ENCODE assay signal across 16 cellular contexts in genomic region chr21:46390603-46391545, GRCh38.
A peak's percentile ranks its signal among the peaks of the same experiment; 100 is the strongest.
DNase-seq lines count a peak whose midpoint lies in the region; ATAC-seq and TF ChIP-seq lines count a peak whose summit lies in the region.
"Had no signal": no experiment of that assay in that cellular context is flagged by ENCODE, and none has a peak within 500 bp of the region (broad histone marks: within the 10 kb centered on the region; RNA-seq: fewer than 3 reads in every experiment).

No MANE protein-coding gene starts in this region.

- intact Hi-C loops in activated naive CD4-positive, alpha-beta T cell treated with anti-CD3 and anti-CD28 coated beads for 36 hours (cut with micrococcal nuclease): no loop called here
- intact Hi-C loops in MCF 10A (cut with micrococcal nuclease): no loop called here

- CTCF ChIA-PET in activated naive CD4-positive, alpha-beta T cell treated with anti-CD3 and anti-CD28 coated beads for 36 hours (lab: Charles Lee): interaction anchor here (0.5 to 1.3 kb wide), 2 partner anchors 78 to 247 kb away, joined by 4 read pairs; no protein-coding TSS in a partner anchor
- CTCF ChIA-PET in WTC11 (lab: Charles Lee) (interaction anchor here (1.1 to 1.5 kb wide), 2 partner anchors 9 to 32 kb away, joined by 3 read pairs; no protein-coding TSS in a partner anchor), MCF 10A (lab: Yijun Ruan, JAX) (no interaction called here)

- no peak for DNase-seq in activated naive CD4-positive, alpha-beta T cell treated with anti-CD3 and anti-CD28 coated beads, Interleukin-2, amount 50 U/mL, for 72 hours (ENCODE audit: low spot score in 2 of 2)
- DNase-seq in activated naive CD4-positive, alpha-beta T cell treated with anti-CD3 and anti-CD28 coated beads for 36 hours: no peak
- DNase-seq in WTC11 (ENCODE audit: low spot score) (no peak), neural progenitor cell (ENCODE audit: low spot score) (no peak), MCF 10A (ENCODE audit: unreplicated experiment) (no peak), iPS-NIHi7 (ENCODE audit: extremely low spot score) (no peak)
- DNase-seq in stimulated activated effector memory CD8-positive, alpha-beta T cell treated with anti-CD3 and anti-CD28 coated beads, Interleukin-12 subunit alpha, Interleukin-12 subunit beta, amount 100 ng/mL, for 72 hours (ENCODE audit: low spot score in 2 of 2): no peak
- DNase-seq: CD4-positive, CD25-positive, alpha-beta regulatory T cell; NCI-H1436; NCI-H2029; NCI-H2171; NCI-H446; NCI-H69 had no signal

- H3K36me3 ChIP-seq in neural progenitor cell: no peaks in the 10 kb centered on the region

- BruUV-seq in MCF 10A (replicated peaks; lab: Mats Ljungman, UMichigan): no TSS peak

- peak overlapping the region; percentile 28 to 72 for H3K27ac Mint-ChIP-seq in activated naive CD4-positive, alpha-beta T cell treated with anti-CD3 and anti-CD28 coated beads, Interleukin-2, amount 50 U/mL, for 72 hours
- no peak overlapping the region for H3K27ac Mint-ChIP-seq in activated naive CD4-positive, alpha-beta T cell treated with anti-CD3 and anti-CD28 coated beads for 36 hours
- peak overlapping the region; percentile 80 for H3K27ac Mint-ChIP-seq in WTC11
- peak overlapping the region; percentile 30 for H3K27ac Mint-ChIP-seq in neural progenitor cell
- peak overlapping the region; percentile 68 for H3K27ac Mint-ChIP-seq in stimulated activated effector memory CD8-positive, alpha-beta T cell treated with anti-CD3 and anti-CD28 coated beads, Interleukin-12 subunit alpha, Interleukin-12 subunit beta, amount 100 ng/mL, for 72 hours
- H3K27ac Mint-ChIP-seq in MCF 10A (ENCODE audit: low read depth, unreplicated experiment): no peak overlapping the region
- H3K27ac Mint-ChIP-seq: B cell had no signal

- no peaks in the 10 kb centered on the region for H3K27me3 ChIP-seq in neural progenitor cell

- no peak overlapping the region for H3K9ac ChIP-seq in neural progenitor cell

- no peak overlapping the region for H3K4me3 Mint-ChIP-seq in activated naive CD4-positive, alpha-beta T cell treated with anti-CD3 and anti-CD28 coated beads for 36 hours
- H3K4me3 Mint-ChIP-seq in WTC11 (no peak overlapping the region), neural progenitor cell (no peak overlapping the region), MCF 10A (ENCODE audit: unreplicated experiment) (no peak overlapping the region)
- H3K4me3 Mint-ChIP-seq in stimulated activated effector memory CD8-positive, alpha-beta T cell treated with anti-CD3 and anti-CD28 coated beads, Interleukin-12 subunit alpha, Interleukin-12 subunit beta, amount 100 ng/mL, for 72 hours: no peak overlapping the region
- H3K4me3 Mint-ChIP-seq: B cell; CD4-positive, CD25-positive, alpha-beta regulatory T cell had no signal

- no peaks in the 10 kb centered on the region for H3K4me1 Mint-ChIP-seq in activated naive CD4-positive, alpha-beta T cell treated with anti-CD3 and anti-CD28 coated beads for 36 hours (ENCODE audit: low read depth)
- H3K4me1 Mint-ChIP-seq in WTC11: no peaks in the 10 kb centered on the region
- H3K4me1 Mint-ChIP-seq in neural progenitor cell: peaks cover 7% of the 10 kb centered on the region
- peaks cover 7% of the 10 kb centered on the region for H3K4me1 Mint-ChIP-seq in stimulated activated effector memory CD8-positive, alpha-beta T cell treated with anti-CD3 and anti-CD28 coated beads, Interleukin-12 subunit alpha, Interleukin-12 subunit beta, amount 100 ng/mL, for 72 hours
- no peaks in the 10 kb centered on the region for H3K4me1 Mint-ChIP-seq in MCF 10A (ENCODE audit: insufficient read depth, unreplicated experiment)
- H3K4me1 Mint-ChIP-seq: B cell; CD4-positive, CD25-positive, alpha-beta regulatory T cell had no signal

- H3K9me3 ChIP-seq in neural progenitor cell (ENCODE audit: low read depth): no peaks in the 10 kb centered on the region

- H3K9me3 Mint-ChIP-seq in activated naive CD4-positive, alpha-beta T cell treated with anti-CD3 and anti-CD28 coated beads, Interleukin-2, amount 50 U/mL, for 72 hours: no peaks in the 10 kb centered on the region
- H3K9me3 Mint-ChIP-seq in activated naive CD4-positive, alpha-beta T cell treated with anti-CD3 and anti-CD28 coated beads for 36 hours: no peaks in the 10 kb centered on the region
- H3K9me3 Mint-ChIP-seq in WTC11 (no peaks in the 10 kb centered on the region), neural progenitor cell (no peaks in the 10 kb centered on the region), MCF 10A (ENCODE audit: unreplicated experiment) (no peaks in the 10 kb centered on the region)
- H3K9me3 Mint-ChIP-seq in stimulated activated effector memory CD8-positive, alpha-beta T cell treated with anti-CD3 and anti-CD28 coated beads, Interleukin-12 subunit alpha, Interleukin-12 subunit beta, amount 100 ng/mL, for 72 hours: no peaks in the 10 kb centered on the region
- H3K9me3 Mint-ChIP-seq: CD4-positive, CD25-positive, alpha-beta regulatory T cell had no signal

- H3K4me2 ChIP-seq in neural progenitor cell: no peak overlapping the region

- ATAC-seq in activated naive CD4-positive, alpha-beta T cell treated with anti-CD3 and anti-CD28 coated beads, Interleukin-2, amount 50 U/mL, for 72 hours: no peak
- ATAC-seq in WTC11 (no peak), GM18502 (IDR thresholded peaks at IDR 0.05; ENCODE audit: poor library complexity, unreplicated experiment) (no peak)
- ATAC-seq in stimulated activated effector memory CD8-positive, alpha-beta T cell treated with anti-CD3 and anti-CD28 coated beads, Interleukin-12 subunit alpha, Interleukin-12 subunit beta, amount 100 ng/mL, for 72 hours: no peak

- POLR2A ChIA-PET in WTC11 (lab: Charles Lee): no interaction called here
- POLR2A ChIA-PET in MCF 10A (lab: Yijun Ruan, JAX): interaction anchor here (0.7 kb wide), 1 partner anchor 31 kb away, joined by 3 read pairs; no protein-coding TSS in a partner anchor

- no peak overlapping the region for H3K4me3 ChIP-seq in neural progenitor cell

- no peak overlapping the region for H2AFZ ChIP-seq in neural progenitor cell (replicated peaks)

- no peak for TF ChIP-seq CTCF in WTC11 (IDR thresholded peaks at IDR 0.05)
- TF ChIP-seq CTCF in neural progenitor cell (IDR thresholded peaks at IDR 0.05): no peak
- no peak for TF ChIP-seq CTCF in MCF 10A (IDR thresholded peaks at IDR 0.05; ENCODE audit: unreplicated experiment)

- no peaks in the 10 kb centered on the region for H3K79me2 ChIP-seq in neural progenitor cell (ENCODE audit: low read depth)

- H3K36me3 Mint-ChIP-seq in activated naive CD4-positive, alpha-beta T cell treated with anti-CD3 and anti-CD28 coated beads, Interleukin-2, amount 50 U/mL, for 72 hours: peaks cover 6 to 9% of the 10 kb centered on the region in 2 donors
- H3K36me3 Mint-ChIP-seq in activated naive CD4-positive, alpha-beta T cell treated with anti-CD3 and anti-CD28 coated beads for 36 hours (ENCODE audit: low read depth): peaks cover 7% of the 10 kb centered on the region
- peaks cover 27% of the 10 kb centered on the region for H3K36me3 Mint-ChIP-seq in WTC11
- peaks cover 17% of the 10 kb centered on the region for H3K36me3 Mint-ChIP-seq in neural progenitor cell
- peaks cover 49% of the 10 kb centered on the region for H3K36me3 Mint-ChIP-seq in stimulated activated effector memory CD8-positive, alpha-beta T cell treated with anti-CD3 and anti-CD28 coated beads, Interleukin-12 subunit alpha, Interleukin-12 subunit beta, amount 100 ng/mL, for 72 hours
- peaks cover 67% of the 10 kb centered on the region for H3K36me3 Mint-ChIP-seq in MCF 10A (ENCODE audit: insufficient read depth, unreplicated experiment)

- no peak overlapping the region for H3K27ac ChIP-seq in neural progenitor cell
- H3K27ac ChIP-seq: 22Rv1 had no signal

- H4K20me1 ChIP-seq in neural progenitor cell (ENCODE audit: low read depth): no peaks in the 10 kb centered on the region

- no peaks in the 10 kb centered on the region for H3K4me1 ChIP-seq in neural progenitor cell

- no peaks in the 10 kb centered on the region for H3F3A ChIP-seq in neural progenitor cell (ENCODE audit: low read depth)

- no peaks in the 10 kb centered on the region for H3K27me3 Mint-ChIP-seq in activated naive CD4-positive, alpha-beta T cell treated with anti-CD3 and anti-CD28 coated beads for 36 hours (ENCODE audit: low read depth)
- no peaks in the 10 kb centered on the region for H3K27me3 Mint-ChIP-seq in WTC11 (ENCODE audit: low read depth)
- H3K27me3 Mint-ChIP-seq in neural progenitor cell (ENCODE audit: insufficient read depth, low read depth): peaks cover 6% of the 10 kb centered on the region
- H3K27me3 Mint-ChIP-seq in MCF 10A (ENCODE audit: insufficient read depth, unreplicated experiment): no peaks in the 10 kb centered on the region
- H3K27me3 Mint-ChIP-seq: B cell; CD4-positive, CD25-positive, alpha-beta regulatory T cell had no signal

TF ChIP-seq in WTC11, 78 proteins besides CTCF, POLR2A, EP300 and RAD21:
- TF ChIP-seq OVOL2 (CRISPR knock-in tag; IDR thresholded peaks at IDR 0.05; ENCODE audit: borderline replicate concordance) (no peak), SOX15 (CRISPR knock-in tag; IDR thresholded peaks at IDR 0.05) (no peak), KAT7 (CRISPR knock-in tag; IDR thresholded peaks at IDR 0.05; ENCODE audit: borderline replicate concordance) (no peak), SP1 (CRISPR knock-in tag; conservative IDR thresholded peaks at IDR 0.05) (no peak), ZNF671 (CRISPR knock-in tag; IDR thresholded peaks at IDR 0.05) (no peak), GTF2I (CRISPR knock-in tag; conservative IDR thresholded peaks at IDR 0.05) (no peak), CREM (CRISPR knock-in tag; IDR thresholded peaks at IDR 0.05) (no peak)

Comparison
In these comparisons a context has a peak if more than half of its experiments do, and no peak if none do; other contexts are left out.
1. H3K27ac Mint-ChIP-seq: peak in activated naive CD4-positive, alpha-beta T cell treated with anti-CD3 and anti-CD28 coated beads, Interleukin-2, amount 50 U/mL, for 72 hours (2 of 2), WTC11 (single experiment), neural progenitor cell (single experiment) and stimulated activated effector memory CD8-positive, alpha-beta T cell treated with anti-CD3 and anti-CD28 coated beads, Interleukin-12 subunit alpha, Interleukin-12 subunit beta, amount 100 ng/mL, for 72 hours (single experiment); none in activated naive CD4-positive, alpha-beta T cell treated with anti-CD3 and anti-CD28 coated beads for 36 hours (single experiment) and MCF 10A (single experiment).